Comparison of ENCODE assay signal across 12 cellular contexts in the genomic region with DNA sequence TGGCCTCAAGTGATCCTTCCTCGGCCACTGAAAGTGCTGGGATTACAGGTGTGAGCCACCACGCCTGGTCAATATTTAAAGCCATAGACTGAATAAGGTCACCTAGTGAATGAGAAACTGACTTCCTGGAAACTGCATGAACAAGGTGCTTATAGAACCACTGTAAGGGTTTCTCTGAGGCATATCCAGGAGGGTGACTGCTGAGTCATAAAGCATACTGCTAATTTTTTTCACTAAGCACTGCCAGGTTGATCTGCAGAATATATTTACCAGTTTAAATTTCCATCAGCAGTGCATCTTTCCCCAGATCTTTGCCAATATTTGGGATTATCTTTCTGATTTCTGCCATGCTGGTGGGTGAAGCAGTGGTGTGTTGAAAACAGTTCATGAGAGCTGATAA. TPM values are rescaled to one million over a fixed set of nuclear protein-coding genes. Genes with fewer than 3 reads are reported as not detected.
DNase-seq lines count a peak whose midpoint lies in the region; ATAC-seq and TF ChIP-seq lines count a peak whose summit lies in the region.
"Had no signal": no experiment of that assay in that cellular context is flagged by ENCODE, and none has a peak within 500 bp of the region (broad histone marks: within the 10 kb centered on the region; RNA-seq: fewer than 3 reads in every experiment).

No MANE protein-coding gene starts in this region.

- no peaks in the 10 kb centered on the region for H3K27me3 ChIP-seq in mammary epithelial cell (ENCODE audit: insufficient read depth, low read length)
- H3K27me3 ChIP-seq: esophagus muscularis mucosa had no signal

- no peak overlapping the region for H3K4me2 ChIP-seq in mammary epithelial cell (ENCODE audit: insufficient read depth, low read depth, low read length)

- H3K27ac ChIP-seq in mammary epithelial cell (ENCODE audit: insufficient read depth, low read depth, low read length), result peak overlapping the region; percentile 60
- H3K27ac ChIP-seq: esophagus muscularis mucosa had no signal

- TF ChIP-seq CTCF in GM10266 (IDR thresholded peaks at IDR 0.05; ENCODE audit: control insufficient read depth, insufficient read depth, low read depth, missing control alignments), result no peak
- no peak for TF ChIP-seq CTCF in mammary epithelial cell (conservative IDR thresholded peaks at IDR 0.05 in 1 of 2, IDR thresholded peaks at IDR 0.05 in 1 of 2; ENCODE audit: extremely low read depth in 1 of 2, insufficient read depth in 1 of 2, low read depth in 1 of 2, low read length in 2 of 2)

- peak; percentile 31 for DNase-seq in GM10266 (ENCODE audit: extremely low spot score)
- DNase-seq in GM19240 (ENCODE audit: insufficient read length, low spot score), result peak; percentile 35
- peak; percentile 76 for DNase-seq in mammary epithelial cell
- DNase-seq in NCI-H446 (lab: John Stamatoyannopoulos, UW), result no peak
- DNase-seq in effector CD4-positive, alpha-beta T cell, result no peak
- DNase-seq in activated T-cell treated with anti-CD3 and anti-CD28 coated beads, Interleukin-2, amount 50 U/mL, for 48 hours, result no peak
- DNase-seq in NCI-H146 treated with DMSO at 0.1 percent for 48 hours (lab: John Stamatoyannopoulos, UW; ENCODE audit: unreplicated experiment), result no peak
- DNase-seq: activated B cell treated with CpG ODN at 0.5 μM for 24 hours, left ventricle myocardium superior had no signal

- 60% methylated on average over 2 of the region's 2 CpGs for WGBS in mammary epithelial cell (ENCODE audit: low coverage, missing lambda C conversion rate)

- intact Hi-C loops in mammary epithelial cell (cut with micrococcal nuclease), result no loop called here

- H3K4me1 ChIP-seq in mammary epithelial cell (ENCODE audit: insufficient read depth, low read length), result peaks cover 71% of the 10 kb centered on the region

- dilution Hi-C loops in mammary epithelial cell (cut with HindIII; ENCODE audit: low sequenced_read_pairs), result no loop called here

- no peaks in the 10 kb centered on the region for H3K36me3 ChIP-seq in mammary epithelial cell (ENCODE audit: insufficient read depth, low read length)
- H3K36me3 ChIP-seq: esophagus muscularis mucosa had no signal

- H2AFZ ChIP-seq in mammary epithelial cell (ENCODE audit: low read depth, low read length), result peak overlapping the region; percentile 27

- no peak overlapping the region for H3K4me3 ChIP-seq in mammary epithelial cell (replicated peaks in 1 of 3; ENCODE audit: insufficient read depth in 1 of 3, low read depth in 2 of 3, low read length in 3 of 3)
- H3K4me3 ChIP-seq: esophagus muscularis mucosa had no signal

- no peaks in the 10 kb centered on the region for H4K20me1 ChIP-seq in mammary epithelial cell (ENCODE audit: insufficient read depth, low read length)

- BruUV-seq in mammary epithelial cell (replicated peaks; lab: Mats Ljungman, UMichigan), result no TSS peak

- H3K79me2 ChIP-seq in mammary epithelial cell (ENCODE audit: insufficient read depth, low read length), result peaks cover 18% of the 10 kb centered on the region

- in situ Hi-C loops in mammary epithelial cell (cut with MboI; ENCODE audit: low sequenced_read_pairs in 2 of 2), result loop anchor here in 1 of 2 donors (5.0 kb wide), 1 partner anchor 44 kb away; no protein-coding TSS in a partner anchor

- no peak overlapping the region for H3K9ac ChIP-seq in mammary epithelial cell (ENCODE audit: insufficient read depth, low read length)

- no peaks in the 10 kb centered on the region for H3K9me3 ChIP-seq in mammary epithelial cell (replicated peaks; ENCODE audit: insufficient read depth, low read length)
- H3K9me3 ChIP-seq: esophagus muscularis mucosa had no signal

- peak; percentile 42 for ATAC-seq in HG03159 (IDR thresholded peaks at IDR 0.05; ENCODE audit: unreplicated experiment)
- ATAC-seq: left ventricle myocardium superior had no signal

- CTCF ChIA-PET in mammary epithelial cell (lab: Charles Lee; ENCODE audit: low non-redundant PET), result no interaction called here

RNA-seq across cellular contexts. Expression of a gene that starts 4.3 kb away (rescaled TPM):
- 100 to 1,000 TPM in 1 of 2 donors, 10 to 100 TPM in 1; 89.8 to 257 TPM for total RNA-seq in mammary epithelial cell
- 37.2 TPM for polyA plus RNA-seq in mammary epithelial cell
- polyA minus RNA-seq in mammary epithelial cell, result 51.4 TPM

RNA-seq across cellular contexts. Expression of a gene that starts 36.6 kb away (rescaled TPM):
- total RNA-seq in mammary epithelial cell, result under 1 TPM in 1 of 2 donors, not detected in 1; under 0.01 TPM
- 0.05 TPM for polyA plus RNA-seq in mammary epithelial cell
- not detected for polyA minus RNA-seq in mammary epithelial cell
- total RNA-seq: activated B cell treated with CpG ODN at 0.5 μM for 24 hours, esophagus muscularis mucosa, pulmonary artery endothelial cell had no signal

Comparison
In these comparisons a context has a peak if more than half of its experiments do, and no peak if none do; other contexts are left out.
1. DNase-seq: peak in GM10266 (single experiment), GM19240 (single experiment) and mammary epithelial cell (single experiment); none in NCI-H446 (0 of 2), effector CD4-positive, alpha-beta T cell (single experiment), activated T-cell treated with anti-CD3 and anti-CD28 coated beads, Interleukin-2, amount 50 U/mL, for 48 hours (0 of 2) and NCI-H146 treated with DMSO at 0.1 percent for 48 hours (single experiment).